Comparison of ENCODE assay signal across 2 cellular contexts in genomic region chr12:57894577-57895292, GRCh38.
TF ChIP-seq lines count a peak whose summit lies in the region.

No MANE protein-coding gene starts in this region.

TF ChIP-seq in HEK293, 187 proteins besides CTCF, POLR2A, EP300 and RAD21 (continues in another document):
- TF ChIP-seq ZXDB (tag by site-specific recombination; IDR thresholded peaks at IDR 0.05) (no peak), ZNF202 (tag by site-specific recombination; IDR thresholded peaks at IDR 0.05; ENCODE audit: borderline replicate concordance) (no peak), ZNF639 (tag by site-specific recombination; IDR thresholded peaks at IDR 0.05) (no peak), ZNF2 (tag by site-specific recombination; IDR thresholded peaks at IDR 0.05) (no peak), ZNF558 (tag by site-specific recombination; IDR thresholded peaks at IDR 0.05) (no peak), KLF16 (tag by site-specific recombination; IDR thresholded peaks at IDR 0.05) (no peak), ZNF629 (tag by site-specific recombination; IDR thresholded peaks at IDR 0.05) (no peak), ZNF324 (tag by site-specific recombination; IDR thresholded peaks at IDR 0.05) (no peak), ZNF37A (tag by site-specific recombination; IDR thresholded peaks at IDR 0.05) (no peak), ZNF549 (tag by site-specific recombination; IDR thresholded peaks at IDR 0.05) (no peak), ZNF600 (tag by site-specific recombination; IDR thresholded peaks at IDR 0.05) (peak; percentile 56), ZNF660 (tag by site-specific recombination; IDR thresholded peaks at IDR 0.05) (no peak), ZNF777 (tag by site-specific recombination; IDR thresholded peaks at IDR 0.05; ENCODE audit: borderline replicate concordance) (no peak), ZBTB21 (tag by site-specific recombination; IDR thresholded peaks at IDR 0.05) (no peak), ZNF223 (tag by site-specific recombination; IDR thresholded peaks at IDR 0.05) (no peak), ZBTB8A (tag by site-specific recombination; IDR thresholded peaks at IDR 0.05) (no peak), GLIS1 (tag by site-specific recombination; IDR thresholded peaks at IDR 0.05) (peak; percentile 39; the same call in 1 of the 2 replicates), ZNF274 (IDR thresholded peaks at IDR 0.05; ENCODE audit: low read length) (no peak), ZNF274 (tag by site-specific recombination; IDR thresholded peaks at IDR 0.05; ENCODE audit: borderline replicate concordance) (no peak), AEBP2 (tag by site-specific recombination; IDR thresholded peaks at IDR 0.05; ENCODE audit: borderline replicate concordance) (no peak), ZNF18 (tag by site-specific recombination; IDR thresholded peaks at IDR 0.05) (no peak), TCF7L2 (IDR thresholded peaks at IDR 0.05; ENCODE audit: borderline replicate concordance, low read depth, low read length) (no peak), ZNF596 (tag by site-specific recombination; IDR thresholded peaks at IDR 0.05) (no peak), MEIS1 (CRISPR knock-in tag; IDR thresholded peaks at IDR 0.05; ENCODE audit: borderline replicate concordance) (no peak), ZBTB20 (tag by site-specific recombination; IDR thresholded peaks at IDR 0.05) (peak; percentile 44), ZNF488 (tag by site-specific recombination; IDR thresholded peaks at IDR 0.05) (no peak)

TF ChIP-seq in H1, 55 proteins besides CTCF, POLR2A, EP300 and RAD21:
- TF ChIP-seq KDM4A (IDR thresholded peaks at IDR 0.05; ENCODE audit: low read depth, low read length, severe bottlenecking): no peak
- no peak for TF ChIP-seq EGR1 (IDR thresholded peaks at IDR 0.05; ENCODE audit: borderline replicate concordance, low read depth, low read length)
- TF ChIP-seq SUZ12 (IDR thresholded peaks at IDR 0.05; ENCODE audit: low read length): no peak
- TF ChIP-seq SAP30 (IDR thresholded peaks at IDR 0.05; ENCODE audit: insufficient read depth, insufficient replicate concordance, low read length): no peak
- no peak for TF ChIP-seq RBBP5 (IDR thresholded peaks at IDR 0.05; ENCODE audit: borderline replicate concordance, low read depth, low read length)
- no peak for TF ChIP-seq TCF12 (IDR thresholded peaks at IDR 0.05; ENCODE audit: low read depth, low read length)
- TF ChIP-seq NANOG (IDR thresholded peaks at IDR 0.05; ENCODE audit: insufficient read depth, low read depth, low read length, poor library complexity, severe bottlenecking): no peak
- TF ChIP-seq JUND (IDR thresholded peaks at IDR 0.05; ENCODE audit: low read length): no peak
- no peak for TF ChIP-seq SIX5 (IDR thresholded peaks at IDR 0.05; ENCODE audit: low read depth, low read length)
- TF ChIP-seq CTBP2 (IDR thresholded peaks at IDR 0.05; ENCODE audit: borderline replicate concordance, insufficient read depth, insufficient read length, low read length): no peak
- no peak for TF ChIP-seq KDM1A (IDR thresholded peaks at IDR 0.05; ENCODE audit: borderline replicate concordance, low read length)
- no peak for TF ChIP-seq EZH2 (IDR thresholded peaks at IDR 0.05; ENCODE audit: low read depth, low read length, severe bottlenecking)
- TF ChIP-seq SRF (IDR thresholded peaks at IDR 0.05; ENCODE audit: low read depth, low read length): no peak
- TF ChIP-seq CREB1 (IDR thresholded peaks at IDR 0.05): no peak
- no peak for TF ChIP-seq FOSL1 (IDR thresholded peaks at IDR 0.05; ENCODE audit: insufficient read depth, low read depth, low read length)
- no peak for TF ChIP-seq SP1 (IDR thresholded peaks at IDR 0.05; ENCODE audit: low read depth, low read length)
- no peak for TF ChIP-seq SIRT6 (IDR thresholded peaks at IDR 0.05; ENCODE audit: low read length)
- no peak for TF ChIP-seq ASH2L (IDR thresholded peaks at IDR 0.05; ENCODE audit: low read length)
- TF ChIP-seq SP2 (IDR thresholded peaks at IDR 0.05; ENCODE audit: low read length): no peak
